In genomic region chr5:112420111-112420864, GRCh38 we compare ENCODE assay signal across 8 cellular contexts. TPM values are rescaled to one million over a fixed set of nuclear protein-coding genes. Genes with fewer than 3 reads are reported as not detected.
DNase-seq lines count a peak whose midpoint lies in the region; ATAC-seq, FAIRE-seq and TF ChIP-seq lines count a peak whose summit lies in the region.

No MANE protein-coding gene starts in this region.

- no peaks in the 10 kb centered on the region for H3K9me2 ChIP-seq in MM.1S (replicated peaks; ENCODE audit: insufficient read depth, low read length)

- H3K9me3 Mint-ChIP-seq in HFFc6 = no peaks in the 10 kb centered on the region

- POLR2A ChIA-PET in HepG2 (lab: Yijun Ruan, JAX) = interaction anchor here (1.1 kb wide), 1 partner anchor 259 kb away, joined by 3 read pairs; no protein-coding TSS in a partner anchor

- peak overlapping the region; percentile 80 for H3K4me3 ChIP-seq in MM.1S (ENCODE audit: low read length)
- H3K4me3 ChIP-seq in ectodermal cell (ENCODE audit: insufficient read depth, low read depth, low read length) = peak overlapping the region; percentile 72
- peak overlapping the region; percentile 42 to 79 (median 75) for H3K4me3 ChIP-seq in HepG2 (replicated peaks in 1 of 3; ENCODE audit: insufficient read depth in 1 of 3, low read depth in 2 of 3, low read length in 3 of 3)

- in situ Hi-C loops in HepG2 (cut with HindIII; ENCODE audit: extremely low pct_ligation_motif_present, low pct_unique_long_range_greater_than_20kb) = loop anchor here (10.0 kb wide), 1 partner anchor 235 kb away; no protein-coding TSS in a partner anchor

- no TSS peak for BruUV-seq in HepG2 (replicated peaks; lab: Mats Ljungman, UMichigan)

- TF ChIP-seq CTCF in HFFc6 (IDR thresholded peaks at IDR 0.05) = peak; percentile 74
- peak; percentile 90 for TF ChIP-seq CTCF in MM.1S (IDR thresholded peaks at IDR 0.05; ENCODE audit: low read length)
- TF ChIP-seq CTCF in HepG2 (CRISPR knock-in tag; IDR thresholded peaks at IDR 0.05) = peak; percentile 97

- peak overlapping the region; percentile 37; the same call in 1 of the 2 replicates for H3K4me3 Mint-ChIP-seq in HFFc6

- H3K79me2 ChIP-seq in MM.1S (ENCODE audit: low read length) (no peaks in the 10 kb centered on the region), HepG2 (ENCODE audit: insufficient read depth, low read length) (no peaks in the 10 kb centered on the region)

- CTCF ChIA-PET in HepG2 (lab: Yijun Ruan, JAX; ENCODE audit: low intra/inter-chr PET ratio, low total read pairs) = interaction anchor here (1.0 to 2.7 kb wide), 4 partner anchors 182 to 245 kb away, joined by 3 to 13 read pairs (median 8); no protein-coding TSS in a partner anchor

- 4 to 5% methylated on average over 51 of the region's 51 CpGs for WGBS in ectodermal cell, 2 experiments
- WGBS in HepG2 (ENCODE audit: low lambda C conversion rate) = 5% methylated on average over 19 of the region's 51 CpGs

- peak; percentile 88 for TF ChIP-seq RAD21 in HepG2 (CRISPR knock-in tag; IDR thresholded peaks at IDR 0.05)

- no peak for FAIRE-seq in HepG2 (lab: Jason Lieb, UNC)

- H3K27me3 ChIP-seq in MM.1S (replicated peaks; ENCODE audit: insufficient read depth, low read length) (0 out of 2 replicates have a peak, but pooled peaks cover 6% of the 10 kb centered on the region), ectodermal cell (ENCODE audit: control insufficient read depth, insufficient read depth, low read length, poor library complexity, severe bottlenecking) (peaks cover 54% of the 10 kb centered on the region), HepG2 (ENCODE audit: control insufficient read depth in 1 of 2, insufficient read depth in 2 of 2, low read length in 2 of 2) (peaks cover 4 to 30% of the 10 kb centered on the region in 2 experiments; a peak in 4 of 5 replicates)

- H3K9me3 ChIP-seq in MM.1S (replicated peaks; ENCODE audit: insufficient read depth, low read length) (no peaks in the 10 kb centered on the region), ectodermal cell (ENCODE audit: control insufficient read depth, low read length) (no peaks in the 10 kb centered on the region), HepG2 (ENCODE audit: low read length) (no peaks in the 10 kb centered on the region)

- H3K27ac ChIP-seq in MM.1S (ENCODE audit: low read length) = no peak overlapping the region
- H3K27ac ChIP-seq in ectodermal cell (ENCODE audit: insufficient read depth, low read depth, low read length, poor library complexity, severe bottlenecking) = no peak overlapping the region
- no peak overlapping the region for H3K27ac ChIP-seq in HepG2 (ENCODE audit: extremely low read length, insufficient read depth, low read length)

- no peak for TF ChIP-seq EP300 in HepG2 (IDR thresholded peaks at IDR 0.05; ENCODE audit: low read depth in 2 of 2, low read length in 2 of 2)
- no peak for TF ChIP-seq EP300 in HepG2 (CRISPR knock-in tag; IDR thresholded peaks at IDR 0.05; ENCODE audit: borderline replicate concordance)

- H2AFZ ChIP-seq in MM.1S (ENCODE audit: low read length) = peak overlapping the region; percentile 92
- no peak overlapping the region for H2AFZ ChIP-seq in HepG2 (ENCODE audit: low read length)

- H3K4me1 ChIP-seq in MM.1S (ENCODE audit: low read length) (no peaks in the 10 kb centered on the region), ectodermal cell (ENCODE audit: control insufficient read depth, insufficient read depth, low read length) (no peaks in the 10 kb centered on the region), HepG2 (ENCODE audit: insufficient read depth, low read length) (0 out of 2 replicates have a peak, but pooled peaks cover 5% of the 10 kb centered on the region)

- intact Hi-C loops in HepG2 (cut with micrococcal nuclease; ENCODE audit: unreplicated experiment) = loop anchor here (1.0 kb wide), 2 partner anchors 210 to 244 kb away; no protein-coding TSS in a partner anchor

- H3K4me2 ChIP-seq in MM.1S (ENCODE audit: low read depth, low read length) (peak overlapping the region; percentile 90), HepG2 (ENCODE audit: low read depth, low read length) (peak overlapping the region; percentile 91)

- H3K27me3 Mint-ChIP-seq in HFFc6 (ENCODE audit: insufficient read depth) = peaks cover 24% of the 10 kb centered on the region

- peaks cover 8% of the 10 kb centered on the region for H3K4me1 Mint-ChIP-seq in HFFc6 (ENCODE audit: low read depth)

- peaks cover 17% of the 10 kb centered on the region for H3F3A ChIP-seq in MM.1S (ENCODE audit: insufficient read depth, low read length)

- H3K9ac ChIP-seq in MM.1S (ENCODE audit: low read length) (peak overlapping the region; percentile 30; the same call in 1 of the 2 replicates), HepG2 (ENCODE audit: insufficient read depth, low read depth, low read length) (no peak overlapping the region)

- no peak overlapping the region for H3K27ac Mint-ChIP-seq in HFFc6

- ATAC-seq in HepG2 = peak; percentile 99

- no peak for TF ChIP-seq POLR2A in HepG2 (IDR thresholded peaks at IDR 0.05; ENCODE audit: insufficient read depth in 1 of 2, low read depth in 2 of 2, low read length in 2 of 2)

- DNase-seq in stimulated activated CD4-positive, alpha-beta T cell treated with anti-CD3 and anti-CD28 coated beads, Interleukin-12 subunit alpha, Interleukin-12 subunit beta, amount 100 ng/mL, for 4 hours = peak; percentile 16
- no peak for DNase-seq in stimulated activated CD4-positive, alpha-beta T cell treated with anti-CD3 and anti-CD28 coated beads, Interleukin-4, amount 100 ng/mL, for 4 hours
- DNase-seq in HFFc6 = peak; percentile 23
- DNase-seq in MM.1S = peak; percentile 86
- DNase-seq in SW 1271 (lab: John Stamatoyannopoulos, UW) = peak; percentile 67 to 83
- DNase-seq in HepG2 (ENCODE audit: low spot score) = peak; percentile 41
- DNase-seq in stimulated activated CD8-positive, alpha-beta memory T cell treated with anti-CD3 and anti-CD28 coated beads, Interleukin-15, amount 100 ng/mL, for 48 hours (ENCODE audit: low read depth in 2 of 2) = peak; percentile 27 to 34

- no peaks in the 10 kb centered on the region for H3K36me3 Mint-ChIP-seq in HFFc6 (ENCODE audit: low read depth)

- H3K36me3 ChIP-seq in MM.1S (replicated peaks; ENCODE audit: insufficient read depth, low read length) = no peaks in the 10 kb centered on the region
- no peaks in the 10 kb centered on the region for H3K36me3 ChIP-seq in ectodermal cell (ENCODE audit: control insufficient read depth, insufficient read depth, low read length)
- H3K36me3 ChIP-seq in HepG2 (replicated peaks in 1 of 2; ENCODE audit: control insufficient read depth in 1 of 2, insufficient read depth in 2 of 2, low read length in 2 of 2) = no peaks in the 10 kb centered on the region

- no peaks in the 10 kb centered on the region for H4K20me1 ChIP-seq in MM.1S (ENCODE audit: insufficient read depth, low read length)
- no peaks in the 10 kb centered on the region for H4K20me1 ChIP-seq in HepG2 (ENCODE audit: insufficient read depth, low read length)

TF ChIP-seq in HepG2, 621 proteins besides CTCF, POLR2A, EP300 and RAD21 (continues in another document):
- TF ChIP-seq DR1 (CRISPR knock-in tag; IDR thresholded peaks at IDR 0.05) (no peak), ZNF703 (CRISPR knock-in tag; IDR thresholded peaks at IDR 0.05; ENCODE audit: borderline replicate concordance) (no peak), TFAP4 (IDR thresholded peaks at IDR 0.05; ENCODE audit: borderline replicate concordance, low read depth) (peak; percentile 21; the same call in 1 of the 2 replicates), ZNF124 (CRISPR knock-in tag; IDR thresholded peaks at IDR 0.05) (no peak), ATM (IDR thresholded peaks at IDR 0.05; ENCODE audit: borderline replicate concordance) (no peak), ZNF629 (CRISPR knock-in tag; conservative IDR thresholded peaks at IDR 0.05) (no peak), ZSCAN9 (CRISPR knock-in tag; IDR thresholded peaks at IDR 0.05; ENCODE audit: borderline replicate concordance) (no peak), GATAD2A (CRISPR knock-in tag; IDR thresholded peaks at IDR 0.05) (0 out of 2 replicates have a peak, but pooled peaks have one; percentile 34)

RNA-seq across cellular contexts. Expression of gene EPB41L4A, which starts 1.2 kb away (rescaled TPM):
- total RNA-seq in HFFc6 (2021; fragmentation: NEBNext Ultra II Directional; extraction: Animal tissue kit (Norgen Biotek cat#: 25700)) = under 1 TPM in 1 of 6 experiments, not detected in 5; 0.07 TPM
- polyA plus RNA-seq in ectodermal cell (2013, experiment 1 of 4) = 4.4 TPM
- 6.0 TPM for polyA plus RNA-seq in ectodermal cell (2013, experiment 2 of 4)
- 5.0 TPM for polyA plus RNA-seq in ectodermal cell (2013, experiment 3 of 4)
- polyA plus RNA-seq in ectodermal cell (2013, experiment 4 of 4) = 5.6 TPM
- total RNA-seq in HepG2 (2016; rRNA removed; fragmentation: Illumina TruSeq; extraction: Trizol) = 0.07 TPM in 1 of 2 replicates, not detected in the other
- total RNA-seq in HepG2 (2016; cell fraction: cytosol; rRNA removed; fragmentation: Illumina TruSeq; extraction: Trizol; ENCODE audit: low read depth) = not detected in 2 replicates
- total RNA-seq in HepG2 (2016; cell fraction: insoluble cytoplasmic fraction; rRNA removed; fragmentation: Illumina TruSeq; extraction: Trizol) = 0.04 and 0.07 TPM in 2 replicates
- total RNA-seq in HepG2 (2016; cell fraction: membrane; rRNA removed; fragmentation: Illumina TruSeq; extraction: Trizol) = not detected in 2 replicates
- 0.06 and 0.09 TPM in 2 replicates for total RNA-seq in HepG2 (2016; cell fraction: nucleus; rRNA removed; fragmentation: Illumina TruSeq; extraction: Trizol)
- 0.03 TPM in 1 of 2 replicates, not detected in the other for polyA plus RNA-seq in HepG2 (2011; rRNA removed)
- polyA plus RNA-seq in HepG2 (2011; cell fraction: cytosol; rRNA removed) = 0.03 TPM in 1 of 2 replicates, not detected in the other
- 0.02 TPM in 1 of 2 replicates, not detected in the other for polyA plus RNA-seq in HepG2 (2011; cell fraction: nucleus; rRNA removed)
- 0.20 TPM in 1 of 2 replicates, not detected in the other for polyA plus RNA-seq in HepG2 (2012)
- not detected in 2 replicates for polyA plus RNA-seq in HepG2 (2016; cell fraction: cytosol; fragmentation: Illumina TruSeq; extraction: Trizol; ENCODE audit: low read depth)
- 0.37 TPM in 1 of 2 replicates, not detected in the other for polyA plus RNA-seq in HepG2 (2016; cell fraction: insoluble cytoplasmic fraction; fragmentation: Illumina TruSeq; extraction: Trizol; ENCODE audit: low read depth)
- not detected in 2 replicates for polyA plus RNA-seq in HepG2 (2016; cell fraction: membrane; fragmentation: Illumina TruSeq; extraction: Trizol; ENCODE audit: low read depth)
- 0.19 and 0.21 TPM in 2 replicates for polyA plus RNA-seq in HepG2 (2016; cell fraction: nucleus; fragmentation: Illumina TruSeq; extraction: Trizol; ENCODE audit: insufficient read depth, low read depth)
- polyA minus RNA-seq in HepG2 (2011; rRNA and poly(A)+ RNA removed; ENCODE audit: low replicate concordance) = 10.3 TPM in 1 of 2 replicates, not detected in the other
- not detected in 2 replicates for polyA minus RNA-seq in HepG2 (2011; cell fraction: cytosol; rRNA and poly(A)+ RNA removed)
- polyA minus RNA-seq in HepG2 (2011; cell fraction: nucleus; rRNA and poly(A)+ RNA removed) = 0.12 and 0.52 TPM in 2 replicates

Comparison
In these comparisons a context has a peak if more than half of its experiments do, and no peak if none do; other contexts are left out.
1. DNase-seq: peak in stimulated activated CD4-positive, alpha-beta T cell treated with anti-CD3 and anti-CD28 coated beads, Interleukin-12 subunit alpha, Interleukin-12 subunit beta, amount 100 ng/mL, for 4 hours (single experiment), HFFc6 (single experiment), MM.1S (single experiment), SW 1271 (2 of 2), HepG2 (single experiment) and stimulated activated CD8-positive, alpha-beta memory T cell treated with anti-CD3 and anti-CD28 coated beads, Interleukin-15, amount 100 ng/mL, for 48 hours (2 of 2); none in stimulated activated CD4-positive, alpha-beta T cell treated with anti-CD3 and anti-CD28 coated beads, Interleukin-4, amount 100 ng/mL, for 4 hours (0 of 2).
2. Peak in every context shown above with its lines, with median percentiles within 50 percentile points of each other: CTCF ChIP-seq and H3K4me3 ChIP-seq.